In the genomic region with DNA sequence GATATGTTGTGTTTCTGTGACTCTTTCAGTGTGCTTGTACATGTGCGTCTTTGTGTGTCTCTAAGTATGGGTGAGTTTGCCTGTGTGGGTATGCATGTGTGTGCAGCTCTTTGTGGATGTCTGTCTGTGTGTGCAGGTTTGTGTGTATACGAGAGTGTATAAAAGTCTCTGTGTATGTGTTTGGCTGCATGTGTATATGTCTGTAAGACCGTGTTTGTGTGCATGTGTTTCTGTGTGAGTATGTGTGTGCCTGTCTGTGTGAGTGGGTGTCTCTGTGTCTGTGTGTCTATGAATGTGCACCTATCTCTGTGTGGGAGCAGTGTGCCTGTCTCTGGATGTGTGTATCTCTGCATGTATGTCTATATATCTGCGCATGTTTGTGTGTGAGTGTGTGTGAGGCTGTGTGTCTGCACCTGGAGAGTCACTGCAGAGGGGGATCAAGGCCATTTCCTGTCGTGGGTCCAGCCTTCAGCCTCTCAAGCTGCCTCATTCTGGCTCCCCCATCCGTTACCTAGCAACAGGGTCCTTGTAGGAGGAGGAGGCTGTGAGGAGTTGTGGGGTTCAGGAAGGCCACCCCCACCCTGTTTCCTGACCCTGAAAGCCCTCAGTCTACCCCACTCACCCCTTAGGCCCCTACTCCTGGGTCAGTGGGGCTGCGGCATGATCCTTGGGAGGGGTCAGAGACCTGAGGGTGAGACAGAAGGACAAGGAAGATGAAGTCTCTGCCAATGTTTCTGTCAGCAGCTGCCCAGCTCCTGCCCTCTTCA, we compare ENCODE assay signal across 1 cellular context.
A peak's percentile ranks its signal among the peaks of the same experiment; 100 is the strongest.
TF ChIP-seq lines count a peak whose summit lies in the region.

No MANE protein-coding gene starts in this region.

TF ChIP-seq in GM12878, 131 proteins besides CTCF, POLR2A, EP300 and RAD21 (continued from another document):
- no peak for TF ChIP-seq HSF1 (IDR thresholded peaks at IDR 0.05; ENCODE audit: low read depth, low read length)
- TF ChIP-seq REST (IDR thresholded peaks at IDR 0.05; ENCODE audit: low read depth, low read length) = no peak
- no peak for TF ChIP-seq CHD4 (IDR thresholded peaks at IDR 0.05)
- TF ChIP-seq TCF3 (IDR thresholded peaks at IDR 0.05; ENCODE audit: borderline replicate concordance, insufficient read depth, low read depth, low read length) = peak; percentile 80; the same call in 1 of the 2 replicates
- TF ChIP-seq NFXL1 (IDR thresholded peaks at IDR 0.05; ENCODE audit: borderline replicate concordance) = no peak
- TF ChIP-seq WRNIP1 (IDR thresholded peaks at IDR 0.05; ENCODE audit: borderline replicate concordance, low read depth, low read length) = no peak
- no peak for TF ChIP-seq ZNF592 (IDR thresholded peaks at IDR 0.05)
- no peak for TF ChIP-seq HDAC6 (IDR thresholded peaks at IDR 0.05; ENCODE audit: unreplicated experiment)
- no peak for TF ChIP-seq ASH2L (IDR thresholded peaks at IDR 0.05; ENCODE audit: borderline replicate concordance, low read depth)
- 0 out of 2 replicates have a peak, but pooled peaks have one; percentile 11 for TF ChIP-seq SMAD5 (IDR thresholded peaks at IDR 0.05; ENCODE audit: low read depth)
- no peak for TF ChIP-seq ZNF622 (IDR thresholded peaks at IDR 0.05)
- TF ChIP-seq, protein P1, sequence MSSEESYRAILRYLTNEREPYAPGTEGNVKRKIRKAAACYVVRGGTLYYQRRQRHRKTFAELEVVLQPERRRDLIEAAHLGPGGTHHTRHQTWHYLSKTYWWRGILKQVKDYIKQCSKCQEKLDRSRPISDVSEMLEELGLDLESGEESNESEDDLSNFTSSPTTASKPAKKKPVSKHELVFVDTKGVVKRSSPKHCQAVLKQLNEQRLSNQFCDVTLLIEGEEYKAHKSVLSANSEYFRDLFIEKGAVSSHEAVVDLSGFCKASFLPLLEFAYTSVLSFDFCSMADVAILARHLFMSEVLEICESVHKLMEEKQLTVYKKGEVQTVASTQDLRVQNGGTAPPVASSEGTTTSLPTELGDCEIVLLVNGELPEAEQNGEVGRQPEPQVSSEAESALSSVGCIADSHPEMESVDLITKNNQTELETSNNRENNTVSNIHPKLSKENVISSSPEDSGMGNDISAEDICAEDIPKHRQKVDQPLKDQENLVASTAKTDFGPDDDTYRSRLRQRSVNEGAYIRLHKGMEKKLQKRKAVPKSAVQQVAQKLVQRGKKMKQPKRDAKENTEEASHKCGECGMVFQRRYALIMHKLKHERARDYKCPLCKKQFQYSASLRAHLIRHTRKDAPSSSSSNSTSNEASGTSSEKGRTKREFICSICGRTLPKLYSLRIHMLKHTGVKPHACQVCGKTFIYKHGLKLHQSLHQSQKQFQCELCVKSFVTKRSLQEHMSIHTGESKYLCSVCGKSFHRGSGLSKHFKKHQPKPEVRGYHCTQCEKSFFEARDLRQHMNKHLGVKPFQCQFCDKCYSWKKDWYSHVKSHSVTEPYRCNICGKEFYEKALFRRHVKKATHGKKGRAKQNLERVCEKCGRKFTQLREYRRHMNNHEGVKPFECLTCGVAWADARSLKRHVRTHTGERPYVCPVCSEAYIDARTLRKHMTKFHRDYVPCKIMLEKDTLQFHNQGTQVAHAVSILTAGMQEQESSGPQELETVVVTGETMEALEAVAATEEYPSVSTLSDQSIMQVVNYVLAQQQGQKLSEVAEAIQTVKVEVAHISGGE (CRISPR knock-in tag; IDR thresholded peaks at IDR 0.05) = no peak
- no peak for TF ChIP-seq NFIC (IDR thresholded peaks at IDR 0.05; ENCODE audit: low read depth, low read length)
- TF ChIP-seq KAT2A (conservative IDR thresholded peaks at IDR 0.05; ENCODE audit: control insufficient read depth, low read depth, low read length) = no peak
- TF ChIP-seq CHD1 (IDR thresholded peaks at IDR 0.05; ENCODE audit: low read depth, low read length) = no peak
- TF ChIP-seq HDAC2 (IDR thresholded peaks at IDR 0.05) = no peak
- TF ChIP-seq PRDM15 (CRISPR knock-in tag; IDR thresholded peaks at IDR 0.05) = no peak
- TF ChIP-seq SREBF1 (IDR thresholded peaks at IDR 0.05; ENCODE audit: low read length) = no peak
- TF ChIP-seq EGR1 (IDR thresholded peaks at IDR 0.05; ENCODE audit: borderline replicate concordance in 1 of 2, low read depth in 2 of 2, low read length in 2 of 2) = no peak
